In the genomic region with DNA sequence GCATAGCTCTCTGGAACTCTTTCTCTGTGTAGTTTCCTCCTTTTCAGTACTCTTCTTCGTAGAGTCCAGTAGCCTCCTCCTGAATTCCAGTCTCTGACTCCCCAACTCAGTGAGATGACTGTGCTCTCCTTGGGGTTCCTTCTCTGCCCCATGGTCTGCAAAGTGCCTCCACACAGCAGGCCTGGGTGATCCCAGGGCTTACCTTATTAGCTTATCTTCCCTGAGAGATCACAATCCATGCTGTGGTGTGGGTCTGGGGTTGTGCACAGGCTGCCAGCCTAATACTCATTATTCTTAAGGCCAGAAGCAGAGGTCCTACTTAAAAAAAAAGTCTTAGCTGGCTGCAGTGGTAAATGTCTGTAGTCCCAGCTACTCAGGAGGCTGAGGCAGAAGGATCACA, we compare ENCODE assay signal across 15 cellular contexts. TPM values are rescaled to one million over a fixed set of nuclear protein-coding genes. Genes with fewer than 3 reads are reported as not detected.
DNase-seq lines count a peak whose midpoint lies in the region; ATAC-seq and TF ChIP-seq lines count a peak whose summit lies in the region.
"Had no signal": no experiment of that assay in that cellular context is flagged by ENCODE, and none has a peak within 500 bp of the region (broad histone marks: within the 10 kb centered on the region; RNA-seq: fewer than 3 reads in every experiment).

No MANE protein-coding gene starts in this region.

- H3K4me1 ChIP-seq in GM23338 (ENCODE audit: insufficient read depth) (peaks cover 5% of the 10 kb centered on the region; the same call in 1 of the 2 replicates), mesendoderm (ENCODE audit: control insufficient read depth, low read depth, low read length) (peaks cover 16% of the 10 kb centered on the region), tibial artery (peaks cover 0 to 13% (median 5%) of the 10 kb centered on the region in 4 donors)
- H3K4me1 ChIP-seq: BE2C had no signal

- H4K20me1 ChIP-seq in GM23338 (replicated peaks; ENCODE audit: insufficient read depth) = no peaks in the 10 kb centered on the region

- no peaks in the 10 kb centered on the region for H3K9me3 Mint-ChIP-seq in GM23338

- peaks cover 25% of the 10 kb centered on the region for H3K4me1 Mint-ChIP-seq in GM23338
- H3K4me1 Mint-ChIP-seq: CD4-positive, CD25-positive, alpha-beta regulatory T cell; CD8-positive, alpha-beta memory T cell had no signal

- H3K27ac ChIP-seq in GM23338 (ENCODE audit: low read depth) (no peak overlapping the region), SK-N-MC (0 out of 2 replicates have a peak overlapping the region, but pooled peaks have one; percentile 4), mesendoderm (ENCODE audit: low read depth, low read length) (no peak overlapping the region), tibial artery (no peak overlapping the region)

- H3K27ac Mint-ChIP-seq in GM23338 = no peak overlapping the region
- H3K27ac Mint-ChIP-seq: CD4-positive, CD25-positive, alpha-beta regulatory T cell; CD8-positive, alpha-beta memory T cell had no signal

- H3K79me2 ChIP-seq in GM23338 (replicated peaks; ENCODE audit: insufficient read depth) = no peaks in the 10 kb centered on the region
- no peaks in the 10 kb centered on the region for H3K79me2 ChIP-seq in mesendoderm (ENCODE audit: control insufficient read depth, insufficient read depth, low read length)

- H3K56ac ChIP-seq in mesendoderm (ENCODE audit: low read length) = peak overlapping the region; percentile 10

- no peak overlapping the region for H3K23ac ChIP-seq in mesendoderm (ENCODE audit: low read length)

- TF ChIP-seq CTCF in GM23338 (conservative IDR thresholded peaks at IDR 0.05; ENCODE audit: low read depth in 2 of 2) (no peak), tibial artery (IDR thresholded peaks at IDR 0.05) (no peak)

- H2AK5ac ChIP-seq in mesendoderm (ENCODE audit: low read length) = no peak overlapping the region

- no CpG with 5 or more reads among the region's 1 CpG for WGBS in mesendoderm (ENCODE audit: extremely low coverage, insufficient coverage, low lambda C conversion rate)

- peaks cover 23% of the 10 kb centered on the region for H3K27me3 ChIP-seq in GM23338 (ENCODE audit: insufficient read depth)
- H3K27me3 ChIP-seq in mesendoderm (ENCODE audit: insufficient read depth, low read length, poor library complexity) = no peaks in the 10 kb centered on the region
- H3K27me3 ChIP-seq in tibial artery = peaks cover 0 to 11% of the 10 kb centered on the region in 2 donors
- H3K27me3 ChIP-seq: BE2C had no signal

- DNase-seq in GM23338 (ENCODE audit: low spot score) (no peak), SK-N-MC (ENCODE audit: low read depth, low spot score) (no peak), mesendoderm (peak; percentile 48), tibial artery (no peak)
- DNase-seq in effector CD4-positive, alpha-beta T cell = no peak
- DNase-seq: ACHN; BE2C; C1 segment of cervical spinal cord; CD4-positive, CD25-positive, alpha-beta regulatory T cell; CD8-positive, alpha-beta memory T cell; COR-L47; GOT3; H7 had no signal

- H3K36me3 Mint-ChIP-seq in GM23338 (ENCODE audit: low read depth) = no peaks in the 10 kb centered on the region
- H3K36me3 Mint-ChIP-seq: CD4-positive, CD25-positive, alpha-beta regulatory T cell; CD8-positive, alpha-beta memory T cell had no signal

- peaks cover 23% of the 10 kb centered on the region for H3K27me3 Mint-ChIP-seq in GM23338 (ENCODE audit: insufficient read depth, low read depth, poor library complexity)

- no peak overlapping the region for H3K4ac ChIP-seq in mesendoderm (ENCODE audit: low read depth, low read length)

- no peak overlapping the region for H2BK5ac ChIP-seq in mesendoderm (ENCODE audit: low read length)

- H3K9ac ChIP-seq in SK-N-MC (ENCODE audit: insufficient read length) = no peak overlapping the region
- no peak overlapping the region for H3K9ac ChIP-seq in mesendoderm (ENCODE audit: low read length)

- H4K8ac ChIP-seq in mesendoderm (ENCODE audit: low read depth, low read length) = no peak overlapping the region

- H2AFZ ChIP-seq in GM23338 = peak overlapping the region; percentile 52; the same call in 1 of the 2 replicates

- H3K4me2 ChIP-seq in GM23338 (no peak overlapping the region), mesendoderm (ENCODE audit: low read length) (no peak overlapping the region)

- no peaks in the 10 kb centered on the region for H3K79me1 ChIP-seq in mesendoderm (ENCODE audit: low read length)

- ATAC-seq in GM23338 (no peak), HG03139 (IDR thresholded peaks at IDR 0.05; ENCODE audit: unreplicated experiment) (no peak)
- ATAC-seq: HCT116 had no signal

- no peak overlapping the region for H2BK120ac ChIP-seq in mesendoderm (ENCODE audit: low read depth, low read length)

- H3K4me3 Mint-ChIP-seq in GM23338 = no peak overlapping the region
- H3K4me3 Mint-ChIP-seq: CD4-positive, CD25-positive, alpha-beta regulatory T cell; CD8-positive, alpha-beta memory T cell had no signal

- H3K36me3 ChIP-seq in GM23338 (ENCODE audit: insufficient read depth) (no peaks in the 10 kb centered on the region), SK-N-MC (ENCODE audit: insufficient read depth, low read length) (no peaks in the 10 kb centered on the region), mesendoderm (ENCODE audit: control insufficient read depth, insufficient read depth, low read length) (no peaks in the 10 kb centered on the region), tibial artery (no peaks in the 10 kb centered on the region)
- H3K36me3 ChIP-seq: BE2C had no signal

- no peaks in the 10 kb centered on the region for H3F3A ChIP-seq in GM23338 (replicated peaks; ENCODE audit: low read depth)

- intact Hi-C loops in tibial artery (cut with DNase I; ENCODE audit: low total_unique reads) = no loop called here

- 0 out of 2 replicates have a peak, but pooled peaks cover 8% of the 10 kb centered on the region for H3K9me2 ChIP-seq in GM23338 (ENCODE audit: insufficient read depth)

- H3K4me3 ChIP-seq in GM23338 = no peak overlapping the region
- no peak overlapping the region for H3K4me3 ChIP-seq in SK-N-MC
- H3K4me3 ChIP-seq in mesendoderm (ENCODE audit: low read length) = no peak overlapping the region
- no peak overlapping the region for H3K4me3 ChIP-seq in tibial artery

- no peaks in the 10 kb centered on the region for H3K9me3 ChIP-seq in SK-N-MC (ENCODE audit: low read depth, low read length)
- no peaks in the 10 kb centered on the region for H3K9me3 ChIP-seq in tibial artery
- H3K9me3 ChIP-seq: BE2C had no signal

- H4K5ac ChIP-seq in mesendoderm (ENCODE audit: low read length) = no peak overlapping the region

- H3K18ac ChIP-seq in mesendoderm (ENCODE audit: low read length) = no peak overlapping the region

- H2BK15ac ChIP-seq in mesendoderm (replicated peaks; ENCODE audit: low read depth) = no peak overlapping the region

TF ChIP-seq in GM23338, 12 proteins besides CTCF, POLR2A, EP300 and RAD21 (continues in another document):
- TF ChIP-seq, protein P1, sequence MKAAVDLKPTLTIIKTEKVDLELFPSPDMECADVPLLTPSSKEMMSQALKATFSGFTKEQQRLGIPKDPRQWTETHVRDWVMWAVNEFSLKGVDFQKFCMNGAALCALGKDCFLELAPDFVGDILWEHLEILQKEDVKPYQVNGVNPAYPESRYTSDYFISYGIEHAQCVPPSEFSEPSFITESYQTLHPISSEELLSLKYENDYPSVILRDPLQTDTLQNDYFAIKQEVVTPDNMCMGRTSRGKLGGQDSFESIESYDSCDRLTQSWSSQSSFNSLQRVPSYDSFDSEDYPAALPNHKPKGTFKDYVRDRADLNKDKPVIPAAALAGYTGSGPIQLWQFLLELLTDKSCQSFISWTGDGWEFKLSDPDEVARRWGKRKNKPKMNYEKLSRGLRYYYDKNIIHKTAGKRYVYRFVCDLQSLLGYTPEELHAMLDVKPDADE (IDR thresholded peaks at IDR 0.05) = no peak
- TF ChIP-seq, protein P2, sequence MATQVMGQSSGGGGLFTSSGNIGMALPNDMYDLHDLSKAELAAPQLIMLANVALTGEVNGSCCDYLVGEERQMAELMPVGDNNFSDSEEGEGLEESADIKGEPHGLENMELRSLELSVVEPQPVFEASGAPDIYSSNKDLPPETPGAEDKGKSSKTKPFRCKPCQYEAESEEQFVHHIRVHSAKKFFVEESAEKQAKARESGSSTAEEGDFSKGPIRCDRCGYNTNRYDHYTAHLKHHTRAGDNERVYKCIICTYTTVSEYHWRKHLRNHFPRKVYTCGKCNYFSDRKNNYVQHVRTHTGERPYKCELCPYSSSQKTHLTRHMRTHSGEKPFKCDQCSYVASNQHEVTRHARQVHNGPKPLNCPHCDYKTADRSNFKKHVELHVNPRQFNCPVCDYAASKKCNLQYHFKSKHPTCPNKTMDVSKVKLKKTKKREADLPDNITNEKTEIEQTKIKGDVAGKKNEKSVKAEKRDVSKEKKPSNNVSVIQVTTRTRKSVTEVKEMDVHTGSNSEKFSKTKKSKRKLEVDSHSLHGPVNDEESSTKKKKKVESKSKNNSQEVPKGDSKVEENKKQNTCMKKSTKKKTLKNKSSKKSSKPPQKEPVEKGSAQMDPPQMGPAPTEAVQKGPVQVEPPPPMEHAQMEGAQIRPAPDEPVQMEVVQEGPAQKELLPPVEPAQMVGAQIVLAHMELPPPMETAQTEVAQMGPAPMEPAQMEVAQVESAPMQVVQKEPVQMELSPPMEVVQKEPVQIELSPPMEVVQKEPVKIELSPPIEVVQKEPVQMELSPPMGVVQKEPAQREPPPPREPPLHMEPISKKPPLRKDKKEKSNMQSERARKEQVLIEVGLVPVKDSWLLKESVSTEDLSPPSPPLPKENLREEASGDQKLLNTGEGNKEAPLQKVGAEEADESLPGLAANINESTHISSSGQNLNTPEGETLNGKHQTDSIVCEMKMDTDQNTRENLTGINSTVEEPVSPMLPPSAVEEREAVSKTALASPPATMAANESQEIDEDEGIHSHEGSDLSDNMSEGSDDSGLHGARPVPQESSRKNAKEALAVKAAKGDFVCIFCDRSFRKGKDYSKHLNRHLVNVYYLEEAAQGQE (IDR thresholded peaks at IDR 0.05; ENCODE audit: unreplicated experiment) = no peak
- no peak for TF ChIP-seq ZNF114 (CRISPR knock-in tag; IDR thresholded peaks at IDR 0.05)
- TF ChIP-seq EZH2phosphoT487 (IDR thresholded peaks at IDR 0.05; ENCODE audit: unreplicated experiment) = no peak

RNA-seq across cellular contexts. Expression of a gene that starts 4.6 kb away (rescaled TPM):
- total RNA-seq in GM23338 (2014; rRNA removed; shearing (Covaris generic)) = 1.0 and 1.9 TPM in 2 replicates
- 0.17 and 0.55 TPM in 2 replicates for polyA plus RNA-seq in GM23338 (2016; fragmentation: Nextera tagmentation; extraction: Ambion mirVana)
- 2.4 TPM for polyA plus RNA-seq in mesendoderm (2013, experiment 1 of 2)
- polyA plus RNA-seq in mesendoderm (2013, experiment 2 of 2) = 2.5 TPM
- total RNA-seq: CD4-positive, CD25-positive, alpha-beta regulatory T cell; CD8-positive, alpha-beta memory T cell had no signal
- polyA plus RNA-seq: CD4-positive, CD25-positive, alpha-beta regulatory T cell; CD8-positive, alpha-beta memory T cell had no signal
